34 cellular contexts compared by ENCODE assay signal in the genomic region with DNA sequence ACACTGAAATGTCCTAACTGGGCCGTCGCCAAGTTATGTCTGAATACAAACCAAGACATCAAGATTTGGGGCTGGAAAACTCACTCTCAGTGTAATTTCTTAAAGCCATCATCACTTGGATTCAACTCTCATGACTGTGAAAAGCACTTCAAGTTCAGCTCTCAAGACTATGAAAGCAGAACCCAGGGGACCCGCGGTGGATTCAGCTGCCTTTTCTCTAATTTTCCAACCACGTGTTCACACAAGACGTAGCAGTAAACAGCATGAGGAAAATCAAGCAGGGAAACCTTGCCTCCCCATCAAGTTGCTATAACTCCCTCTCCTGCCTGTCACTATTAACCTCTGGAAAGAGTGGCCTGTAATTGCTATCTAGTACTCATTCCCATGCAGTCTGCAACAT.
"Had no signal": no experiment of that assay in that cellular context is flagged by ENCODE, and none has a peak within 500 bp of the region (broad histone marks: within the 10 kb centered on the region; RNA-seq: fewer than 3 reads in every experiment).

No MANE protein-coding gene starts in this region.

- FAIRE-seq: RCC 7860 had no signal

- H3K4me2 ChIP-seq: PC-9 had no signal

- H3K9me3 ChIP-seq: MG63 had no signal

- ATAC-seq: activated naive CD8-positive, alpha-beta T cell treated with anti-CD3 and anti-CD28 coated beads, Interleukin-2, amount 50 U/mL, for 24 hours; Right ventricle myocardium inferior; SK-N-SH treated with all-trans-retinoic acid at 6 μM for 48 hours had no signal

- H3K27me3 ChIP-seq: MG63 had no signal

- H3K27ac ChIP-seq: PC-9, RWPE1, VCaP had no signal

- DNase-seq: activated B cell treated with CpG ODN at 0.5 μM for 24 hours; activated CD4-positive, alpha-beta memory T cell treated with anti-CD3 and anti-CD28 coated beads for 36 hours; activated CD4-positive, alpha-beta T cell treated with anti-CD3 and anti-CD28 coated beads for 4 hours; activated CD4-positive, alpha-beta T cell treated with anti-CD3 and anti-CD28 coated beads, Interleukin-2, amount 50 U/mL, for 1 hour; activated CD4-positive, CD25-positive, alpha-beta regulatory T cell treated with anti-CD3 and anti-CD28 coated beads, Interleukin-2, amount 50 U/mL, for 72 hours; activated CD8-positive, alpha-beta memory T cell treated with anti-CD3 and anti-CD28 coated beads, Interleukin-2, amount 50 U/mL, for 4 hours; activated effector memory CD4-positive, alpha-beta T cell treated with Interleukin-2 at 50 U/mL for 16 hours; activated naive CD4-positive, alpha-beta T cell treated with anti-CD3 and anti-CD28 coated beads, Interleukin-2, amount 10 ng/mL, durations not matched to agents 7 days and 5 days; activated naive CD8-positive, alpha-beta T cell treated with anti-CD3 and anti-CD28 coated beads, Interleukin-2, amount 50 U/mL, for 24 hours; activated T-cell treated with anti-CD3 and anti-CD28 coated beads for 4 hours; activated T-cell treated with anti-CD3 and anti-CD28 coated beads, Interleukin-2, amount 50 U/mL, for 48 hours; caudate nucleus; cerebellar nuclear complex; Kasumi-1; KBM-7; MG63; NCI-H1048; NCI-H1105 treated with DMSO at 0.1 percent for 48 hours; NCI-H146; NCI-H187 treated with DMSO at 0.1 percent for 48 hours; NCI-H2081; NCI-H226; NCI-H524 treated with DMSO at 0.1 percent for 48 hours; NK-92 treated with Interleukin-12 subunit alpha and Interleukin-12 subunit beta, amount 100 ng/mL, for 24 hours; PC-9; SIG-M5; T-helper 1 cell; T-helper 2 cell; T-helper 9 cell had no signal

- H3K4me3 ChIP-seq: MG63, PC-9 had no signal

- H3K36me3 ChIP-seq: MG63 had no signal
